Comparison of ENCODE assay signal across 18 cellular contexts in the genomic region with DNA sequence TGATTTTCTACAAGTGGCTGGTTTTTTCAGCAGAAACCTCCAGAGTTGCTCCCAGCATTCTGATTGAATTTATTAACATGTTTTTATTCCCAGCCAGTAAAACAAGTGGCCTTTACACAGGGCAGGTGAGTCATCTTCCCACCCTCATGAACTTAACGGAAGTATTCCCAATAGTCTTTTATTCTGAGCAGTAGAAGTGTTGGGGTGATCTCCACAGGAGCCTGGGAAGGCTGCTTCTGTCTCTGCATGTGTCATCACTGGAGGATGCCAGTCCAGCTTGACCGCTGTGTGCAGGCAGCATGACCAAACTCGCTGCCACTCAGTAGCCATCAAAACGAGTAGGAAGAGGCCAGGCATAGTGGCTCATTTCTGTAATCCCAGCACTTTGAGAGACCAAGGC. TPM values are rescaled to one million over a fixed set of nuclear protein-coding genes. Genes with fewer than 3 reads are reported as not detected.
DNase-seq lines count a peak whose midpoint lies in the region; ATAC-seq and TF ChIP-seq lines count a peak whose summit lies in the region.
"Had no signal": no experiment of that assay in that cellular context is flagged by ENCODE, and none has a peak within 500 bp of the region (broad histone marks: within the 10 kb centered on the region; RNA-seq: fewer than 3 reads in every experiment).

No MANE protein-coding gene starts in this region.

- H3K9me3 ChIP-seq in BE2C: no peaks in the 10 kb centered on the region
- H3K9me3 ChIP-seq: BLaER1 treated with 17β-estradiol and CSF1 and Interleukin-3, amounts not matched to agents 10 nM and 100 nM; gastrocnemius medialis; pancreas; Peyer's patch had no signal

- no peak for DNase-seq in stimulated activated naive CD8-positive, alpha-beta T cell treated with anti-CD3 and anti-CD28 coated beads, Interleukin-15, amount 100 ng/mL, for 72 hours
- DNase-seq in astrocyte of the spinal cord (ENCODE audit: low read depth, low spot score) (peak; percentile 67), kidney tubule cell (ENCODE audit: low spot score) (peak; percentile 76), BE2C (no peak)
- no peak for DNase-seq in activated CD4-positive, alpha-beta T cell treated with anti-CD3 and anti-CD28 coated beads, Interleukin-2, amount 10 ng/mL, durations not matched to agents 7 days and 5 days
- no peak for DNase-seq in T-helper 2 cell treated with Interferon-gamma antibody and Interleukin-4, amounts not matched to agents 5 μg/mL and 100 μg/mL, for 36 hours (ENCODE audit: low spot score)
- DNase-seq: 8988T; activated effector memory CD4-positive, alpha-beta T cell treated with anti-CD3 and anti-CD28 coated beads, Interleukin-2, amount 50 U/mL, for 16 hours; DMS 273 treated with DMSO at 0.1 percent for 48 hours; gastrocnemius medialis; NCI-H146; pancreas; Peyer's patch; stimulated activated CD4-positive, alpha-beta T cell treated with anti-CD3 and anti-CD28 coated beads, Interleukin-2, amount 100 ng/mL, for 48 hours had no signal

- H3K36me3 Mint-ChIP-seq in stimulated activated naive CD8-positive, alpha-beta T cell treated with anti-CD3 and anti-CD28 coated beads, Interleukin-15, Interleukin-2, amounts not matched to agents 100 ng/mL and 50 ng/mL, for 24 hours (ENCODE audit: low read depth): peaks cover 78% of the 10 kb centered on the region
- H3K36me3 Mint-ChIP-seq in activated CD4-positive, alpha-beta T cell treated with anti-CD3 and anti-CD28 coated beads, Interleukin-2, amount 10 ng/mL, durations not matched to agents 7 days and 5 days (ENCODE audit: low read depth): peaks cover 48% of the 10 kb centered on the region
- H3K36me3 Mint-ChIP-seq in T-helper 2 cell treated with Interferon-gamma antibody and Interleukin-4, amounts not matched to agents 5 μg/mL and 100 μg/mL, for 36 hours (ENCODE audit: low read depth): peaks cover 60% of the 10 kb centered on the region

- H3K4me1 Mint-ChIP-seq in stimulated activated naive CD8-positive, alpha-beta T cell treated with anti-CD3 and anti-CD28 coated beads, Interleukin-15, Interleukin-2, amounts not matched to agents 100 ng/mL and 50 ng/mL, for 24 hours (ENCODE audit: low read depth): peaks cover 19% of the 10 kb centered on the region
- peaks cover 13% of the 10 kb centered on the region for H3K4me1 Mint-ChIP-seq in stimulated activated naive CD8-positive, alpha-beta T cell treated with anti-CD3 and anti-CD28 coated beads, Interleukin-15, amount 100 ng/mL, for 72 hours
- peaks cover 19% of the 10 kb centered on the region for H3K4me1 Mint-ChIP-seq in activated CD4-positive, alpha-beta T cell treated with anti-CD3 and anti-CD28 coated beads, Interleukin-2, amount 10 ng/mL, durations not matched to agents 7 days and 5 days
- H3K4me1 Mint-ChIP-seq in T-helper 2 cell treated with Interferon-gamma antibody and Interleukin-4, amounts not matched to agents 5 μg/mL and 100 μg/mL, for 36 hours (ENCODE audit: low read depth): peaks cover 14% of the 10 kb centered on the region

- no peak for ATAC-seq in stimulated activated naive CD8-positive, alpha-beta T cell treated with anti-CD3 and anti-CD28 coated beads, Interleukin-15, amount 100 ng/mL, for 72 hours
- ATAC-seq in GM21390 (IDR thresholded peaks at IDR 0.05; ENCODE audit: unreplicated experiment): no peak
- ATAC-seq: gastrocnemius medialis, pancreas, SK-N-SH treated with all-trans-retinoic acid at 6 μM for 48 hours had no signal

- H3K9me3 Mint-ChIP-seq in stimulated activated naive CD8-positive, alpha-beta T cell treated with anti-CD3 and anti-CD28 coated beads, Interleukin-15, Interleukin-2, amounts not matched to agents 100 ng/mL and 50 ng/mL, for 24 hours: no peaks in the 10 kb centered on the region
- H3K9me3 Mint-ChIP-seq in stimulated activated naive CD8-positive, alpha-beta T cell treated with anti-CD3 and anti-CD28 coated beads, Interleukin-15, amount 100 ng/mL, for 72 hours: no peaks in the 10 kb centered on the region
- no peaks in the 10 kb centered on the region for H3K9me3 Mint-ChIP-seq in activated CD4-positive, alpha-beta T cell treated with anti-CD3 and anti-CD28 coated beads, Interleukin-2, amount 10 ng/mL, durations not matched to agents 7 days and 5 days
- no peaks in the 10 kb centered on the region for H3K9me3 Mint-ChIP-seq in T-helper 2 cell treated with Interferon-gamma antibody and Interleukin-4, amounts not matched to agents 5 μg/mL and 100 μg/mL, for 36 hours

- H3K4me3 ChIP-seq in astrocyte of the spinal cord (ENCODE audit: low read depth, low read length): no peak overlapping the region
- H3K4me3 ChIP-seq in BE2C (ENCODE audit: low read depth, low read length): no peak overlapping the region
- H3K4me3 ChIP-seq: BLaER1 treated with 17β-estradiol and CSF1 and Interleukin-3, amounts not matched to agents 10 nM and 100 nM; gastrocnemius medialis; pancreas; Peyer's patch had no signal

- H3K4me3 Mint-ChIP-seq in stimulated activated naive CD8-positive, alpha-beta T cell treated with anti-CD3 and anti-CD28 coated beads, Interleukin-15, Interleukin-2, amounts not matched to agents 100 ng/mL and 50 ng/mL, for 24 hours: no peak overlapping the region
- no peak overlapping the region for H3K4me3 Mint-ChIP-seq in stimulated activated naive CD8-positive, alpha-beta T cell treated with anti-CD3 and anti-CD28 coated beads, Interleukin-15, amount 100 ng/mL, for 72 hours
- no peak overlapping the region for H3K4me3 Mint-ChIP-seq in activated CD4-positive, alpha-beta T cell treated with anti-CD3 and anti-CD28 coated beads, Interleukin-2, amount 10 ng/mL, durations not matched to agents 7 days and 5 days
- no peak overlapping the region for H3K4me3 Mint-ChIP-seq in T-helper 2 cell treated with Interferon-gamma antibody and Interleukin-4, amounts not matched to agents 5 μg/mL and 100 μg/mL, for 36 hours

- CTCF ChIA-PET in activated CD4-positive, alpha-beta T cell treated with anti-CD3 and anti-CD28 coated beads, Interleukin-2, amount 10 ng/mL, durations not matched to agents 7 days and 5 days (lab: Charles Lee): no interaction called here

- no peaks in the 10 kb centered on the region for H3K4me1 ChIP-seq in BE2C
- H3K4me1 ChIP-seq: gastrocnemius medialis, pancreas, Peyer's patch had no signal

- H3K27me3 ChIP-seq in BE2C: no peaks in the 10 kb centered on the region
- H3K27me3 ChIP-seq: BLaER1 treated with 17β-estradiol and CSF1 and Interleukin-3, amounts not matched to agents 10 nM and 100 nM; gastrocnemius medialis; pancreas; Peyer's patch had no signal

- peaks cover 38% of the 10 kb centered on the region for H3K36me3 ChIP-seq in BE2C

- H3K27me3 Mint-ChIP-seq in stimulated activated naive CD8-positive, alpha-beta T cell treated with anti-CD3 and anti-CD28 coated beads, Interleukin-15, Interleukin-2, amounts not matched to agents 100 ng/mL and 50 ng/mL, for 24 hours: no peaks in the 10 kb centered on the region
- H3K27me3 Mint-ChIP-seq in stimulated activated naive CD8-positive, alpha-beta T cell treated with anti-CD3 and anti-CD28 coated beads, Interleukin-15, amount 100 ng/mL, for 72 hours: no peaks in the 10 kb centered on the region
- no peaks in the 10 kb centered on the region for H3K27me3 Mint-ChIP-seq in activated CD4-positive, alpha-beta T cell treated with anti-CD3 and anti-CD28 coated beads, Interleukin-2, amount 10 ng/mL, durations not matched to agents 7 days and 5 days
- no peaks in the 10 kb centered on the region for H3K27me3 Mint-ChIP-seq in T-helper 2 cell treated with Interferon-gamma antibody and Interleukin-4, amounts not matched to agents 5 μg/mL and 100 μg/mL, for 36 hours (ENCODE audit: low read depth)

- no peak for TF ChIP-seq CTCF in astrocyte of the spinal cord (IDR thresholded peaks at IDR 0.05; ENCODE audit: low read depth, low read length)
- no peak for TF ChIP-seq CTCF in BE2C (IDR thresholded peaks at IDR 0.05; ENCODE audit: low read depth, low read length)

- H3K27ac Mint-ChIP-seq in stimulated activated naive CD8-positive, alpha-beta T cell treated with anti-CD3 and anti-CD28 coated beads, Interleukin-15, Interleukin-2, amounts not matched to agents 100 ng/mL and 50 ng/mL, for 24 hours: peak overlapping the region; percentile 9
- no peak overlapping the region for H3K27ac Mint-ChIP-seq in stimulated activated naive CD8-positive, alpha-beta T cell treated with anti-CD3 and anti-CD28 coated beads, Interleukin-15, amount 100 ng/mL, for 72 hours
- H3K27ac Mint-ChIP-seq in activated CD4-positive, alpha-beta T cell treated with anti-CD3 and anti-CD28 coated beads, Interleukin-2, amount 10 ng/mL, durations not matched to agents 7 days and 5 days: no peak overlapping the region
- no peak overlapping the region for H3K27ac Mint-ChIP-seq in T-helper 2 cell treated with Interferon-gamma antibody and Interleukin-4, amounts not matched to agents 5 μg/mL and 100 μg/mL, for 36 hours

- POLR2A ChIA-PET in activated CD4-positive, alpha-beta T cell treated with anti-CD3 and anti-CD28 coated beads, Interleukin-2, amount 10 ng/mL, durations not matched to agents 7 days and 5 days (lab: Charles Lee): no interaction called here

- in situ Hi-C loops in astrocyte of the spinal cord (cut with HindIII; ENCODE audit: low sequenced_read_pairs): no loop called here

RNA-seq across cellular contexts. Expression of a gene that starts 13.4 kb away (rescaled TPM):
- total RNA-seq in activated CD4-positive, alpha-beta T cell treated with anti-CD3 and anti-CD28 coated beads, Interleukin-2, amount 10 ng/mL, durations not matched to agents 7 days and 5 days: under 1 TPM; 0.12 to 0.17 TPM
- 4.9 TPM for polyA plus RNA-seq in BE2C (2012; ENCODE audit: insufficient read depth, insufficient read length, low read depth)

RNA-seq across cellular contexts. Expression of a gene that starts 36.5 kb away (rescaled TPM):
- 10 to 100 TPM; 43.2 to 46.4 TPM for total RNA-seq in activated CD4-positive, alpha-beta T cell treated with anti-CD3 and anti-CD28 coated beads, Interleukin-2, amount 10 ng/mL, durations not matched to agents 7 days and 5 days
- polyA plus RNA-seq in BE2C (2012; ENCODE audit: insufficient read depth, insufficient read length, low read depth): 16.1 TPM

Comparison
In these comparisons a context has a peak if more than half of its experiments do, and no peak if none do; other contexts are left out.
1. DNase-seq: peak in astrocyte of the spinal cord (single experiment) and kidney tubule cell (single experiment); none in stimulated activated naive CD8-positive, alpha-beta T cell treated with anti-CD3 and anti-CD28 coated beads, Interleukin-15, amount 100 ng/mL, for 72 hours (0 of 2), activated CD4-positive, alpha-beta T cell treated with anti-CD3 and anti-CD28 coated beads, Interleukin-2, amount 10 ng/mL, durations not matched to agents 7 days and 5 days (single experiment), BE2C (single experiment) and T-helper 2 cell treated with Interferon-gamma antibody and Interleukin-4, amounts not matched to agents 5 μg/mL and 100 μg/mL, for 36 hours (single experiment).